In genomic region chr1:224211262-224211962, GRCh38 we compare ENCODE assay signal across 8 cellular contexts. TPM values are rescaled to one million over a fixed set of nuclear protein-coding genes. Genes with fewer than 3 reads are reported as not detected.
A peak's percentile ranks its signal among the peaks of the same experiment; 100 is the strongest.
DNase-seq lines count a peak whose midpoint lies in the region; ATAC-seq and TF ChIP-seq lines count a peak whose summit lies in the region.

No MANE protein-coding gene starts in this region.

- POLR2A ChIA-PET in AG04450 (lab: Yijun Ruan, JAX), result no interaction called here

- H3K36me3 ChIP-seq in aorta (ENCODE audit: control insufficient read depth in 1 of 2, insufficient read depth in 2 of 2, low read length in 1 of 2), result no peaks in the 10 kb centered on the region

- no peak for TF ChIP-seq CTCF in AG04450 (IDR thresholded peaks at IDR 0.05; ENCODE audit: low read depth, low read length)
- TF ChIP-seq CTCF in foreskin keratinocyte (conservative IDR thresholded peaks at IDR 0.05), result no peak

- CTCF ChIA-PET in AG04450 (lab: Charles Lee), result no interaction called here

- H3K4me3 ChIP-seq in AG04450 (ENCODE audit: low read depth, low read length), result no peak overlapping the region
- H3K4me3 ChIP-seq in Jurkat, Clone E6-1 (ENCODE audit: low read length), result no peak overlapping the region
- no peak overlapping the region for H3K4me3 ChIP-seq in aorta (ENCODE audit: low read length in 2 of 2)

- DNase-seq in AG04450 (ENCODE audit: low read depth, low spot score), result peak; percentile 66
- peak; percentile 9 for DNase-seq in Jurkat, Clone E6-1 (ENCODE audit: low read depth, low spot score)
- peak; percentile 62 for DNase-seq in RKO (ENCODE audit: low spot score)
- peak in 1 of 2 donors; percentile 80 for DNase-seq in foreskin keratinocyte
- no peak for DNase-seq in SIG-M5 (lab: John Stamatoyannopoulos, UW)
- DNase-seq in aorta, result no peak
- no peak for DNase-seq in ecto neural progenitor cell (ENCODE audit: low spot score)
- no peak for DNase-seq in globus pallidus (ENCODE audit: low spot score)

- intact Hi-C loops in aorta (cut with DNase I), result no loop called here

- H3K27me3 ChIP-seq in AG04450 (ENCODE audit: control insufficient read depth, insufficient read depth, low read length) (no peaks in the 10 kb centered on the region), foreskin keratinocyte (no peaks in the 10 kb centered on the region), aorta (ENCODE audit: control insufficient read depth in 1 of 2, insufficient read depth in 2 of 2, low read length in 1 of 2) (no peaks in the 10 kb centered on the region)

- 6 to 7% methylated on average over 4 of the region's 4 CpGs for WGBS in aorta, 2 donors

- H3K9me3 ChIP-seq in AG04450 (ENCODE audit: control insufficient read depth, insufficient read depth, low read length) (no peaks in the 10 kb centered on the region), aorta (ENCODE audit: control insufficient read depth, low read length) (no peaks in the 10 kb centered on the region)

- H3K27ac ChIP-seq in AG04450 (ENCODE audit: low read depth, low read length), result no peak overlapping the region
- H3K27ac ChIP-seq in foreskin keratinocyte, result peak overlapping the region; percentile 20
- no peak overlapping the region for H3K27ac ChIP-seq in aorta (ENCODE audit: low read depth in 1 of 2, low read length in 2 of 2)

- H3K4me1 ChIP-seq in foreskin keratinocyte (peaks cover 36% of the 10 kb centered on the region), aorta (ENCODE audit: control insufficient read depth in 1 of 2, insufficient read depth in 2 of 2, low read length in 2 of 2) (no peaks in the 10 kb centered on the region)

- ATAC-seq in foreskin keratinocyte, result peak; percentile 24
- no peak for ATAC-seq in aorta (ENCODE audit: low FRiP score)

RNA-seq across cellular contexts. Expression of gene DEGS1, which starts 28.4 kb away (rescaled TPM):
- polyA plus RNA-seq in AG04450 (2011; rRNA removed) (144 and 193 TPM in 2 replicates), foreskin keratinocyte (111 and 114 TPM in 2 replicates), aorta (10 to 100 TPM; 69.1 to 70.5 TPM)
- 37.3 and 69.9 TPM in 2 replicates for polyA minus RNA-seq in AG04450 (2011; rRNA and poly(A)+ RNA removed)
- 29.4 TPM for polyA plus RNA-seq in Jurkat, Clone E6-1 (2012; ENCODE audit: insufficient read depth, insufficient read length)
- total RNA-seq in foreskin keratinocyte (107 and 122 TPM in 2 replicates), aorta (10 to 100 TPM; 75.1 to 77.5 TPM)

Comparison
In these comparisons a context has a peak if more than half of its experiments do, and no peak if none do; other contexts are left out.
1. DNase-seq: peak in AG04450 (single experiment), Jurkat, Clone E6-1 (single experiment) and RKO (single experiment); none in SIG-M5 (single experiment), aorta (0 of 2), ecto neural progenitor cell (single experiment) and globus pallidus (single experiment).